1 cellular context compared by ENCODE assay signal in genomic region chr2:60498176-60499081, GRCh38.
TF ChIP-seq lines count a peak whose summit lies in the region.

No MANE protein-coding gene starts in this region.

TF ChIP-seq in SK-N-SH treated with all-trans-retinoic acid at 6 μM for 48 hours, 23 proteins besides CTCF, POLR2A, EP300 and RAD21 (continued from another document):
- TF ChIP-seq, protein P1, sequence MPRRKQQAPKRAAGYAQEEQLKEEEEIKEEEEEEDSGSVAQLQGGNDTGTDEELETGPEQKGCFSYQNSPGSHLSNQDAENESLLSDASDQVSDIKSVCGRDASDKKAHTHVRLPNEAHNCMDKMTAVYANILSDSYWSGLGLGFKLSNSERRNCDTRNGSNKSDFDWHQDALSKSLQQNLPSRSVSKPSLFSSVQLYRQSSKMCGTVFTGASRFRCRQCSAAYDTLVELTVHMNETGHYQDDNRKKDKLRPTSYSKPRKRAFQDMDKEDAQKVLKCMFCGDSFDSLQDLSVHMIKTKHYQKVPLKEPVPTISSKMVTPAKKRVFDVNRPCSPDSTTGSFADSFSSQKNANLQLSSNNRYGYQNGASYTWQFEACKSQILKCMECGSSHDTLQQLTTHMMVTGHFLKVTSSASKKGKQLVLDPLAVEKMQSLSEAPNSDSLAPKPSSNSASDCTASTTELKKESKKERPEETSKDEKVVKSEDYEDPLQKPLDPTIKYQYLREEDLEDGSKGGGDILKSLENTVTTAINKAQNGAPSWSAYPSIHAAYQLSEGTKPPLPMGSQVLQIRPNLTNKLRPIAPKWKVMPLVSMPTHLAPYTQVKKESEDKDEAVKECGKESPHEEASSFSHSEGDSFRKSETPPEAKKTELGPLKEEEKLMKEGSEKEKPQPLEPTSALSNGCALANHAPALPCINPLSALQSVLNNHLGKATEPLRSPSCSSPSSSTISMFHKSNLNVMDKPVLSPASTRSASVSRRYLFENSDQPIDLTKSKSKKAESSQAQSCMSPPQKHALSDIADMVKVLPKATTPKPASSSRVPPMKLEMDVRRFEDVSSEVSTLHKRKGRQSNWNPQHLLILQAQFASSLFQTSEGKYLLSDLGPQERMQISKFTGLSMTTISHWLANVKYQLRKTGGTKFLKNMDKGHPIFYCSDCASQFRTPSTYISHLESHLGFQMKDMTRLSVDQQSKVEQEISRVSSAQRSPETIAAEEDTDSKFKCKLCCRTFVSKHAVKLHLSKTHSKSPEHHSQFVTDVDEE (CRISPR knock-in tag; IDR thresholded peaks at IDR 0.05): no peak
- no peak for TF ChIP-seq ZFP30 (CRISPR knock-in tag; IDR thresholded peaks at IDR 0.05)
